8 cellular contexts compared by ENCODE assay signal in genomic region chr5:159106569-159107282, GRCh38. TPM values are rescaled to one million over a fixed set of nuclear protein-coding genes. Genes with fewer than 3 reads are reported as not detected.
A peak's percentile ranks its signal among the peaks of the same experiment; 100 is the strongest.
DNase-seq lines count a peak whose midpoint lies in the region; ATAC-seq and TF ChIP-seq lines count a peak whose summit lies in the region.

No MANE protein-coding gene starts in this region.

- H3K79me2 ChIP-seq in parathyroid adenoma, result no peaks in the 10 kb centered on the region

- H3K9me3 ChIP-seq in parathyroid adenoma (ENCODE audit: control insufficient read depth, low read length) (no peaks in the 10 kb centered on the region), upper lobe of right lung (no peaks in the 10 kb centered on the region)

- peak overlapping the region; percentile 72 for H3K4me2 ChIP-seq in parathyroid adenoma (ENCODE audit: low read length)

- H2AFZ ChIP-seq in parathyroid adenoma, result peak overlapping the region; percentile 25

- intact Hi-C loops in upper lobe of right lung (cut with DNase I), result loop anchor here (2.0 to 10.0 kb wide), 2 partner anchors 412 to 932 kb away; no protein-coding TSS in a partner anchor

- peaks cover 9% of the 10 kb centered on the region for H3K27me3 ChIP-seq in parathyroid adenoma (ENCODE audit: control insufficient read depth, insufficient read depth, low read length)
- peaks cover 71% of the 10 kb centered on the region for H3K27me3 ChIP-seq in upper lobe of right lung

- H3K4me3 ChIP-seq in parathyroid adenoma (ENCODE audit: low read depth, low read length) (peak overlapping the region; percentile 41), upper lobe of right lung (peak overlapping the region; percentile 38)

- H3K4me1 ChIP-seq in parathyroid adenoma (no peaks in the 10 kb centered on the region), upper lobe of right lung (peaks cover 10% of the 10 kb centered on the region)

- POLR2A ChIA-PET in RWPE1 (lab: Yijun Ruan, JAX; ENCODE audit: low non-redundant PET), result no interaction called here

- H3K9ac ChIP-seq in parathyroid adenoma, result no peak overlapping the region

- peak; percentile 35 for ATAC-seq in GM19438 (IDR thresholded peaks at IDR 0.05; ENCODE audit: low read depth, unreplicated experiment)
- peak; percentile 91 for ATAC-seq in upper lobe of right lung

- CTCF ChIA-PET in RWPE1 (lab: Yijun Ruan, JAX), result interaction anchor here (0.5 to 3.3 kb wide), 43 partner anchors 8 to 1440 kb away, joined by 3 to 142 read pairs (median 3); no protein-coding TSS in a partner anchor

- H3K36me3 ChIP-seq in parathyroid adenoma (ENCODE audit: control insufficient read depth, insufficient read depth, low read length), result no peaks in the 10 kb centered on the region
- H3K36me3 ChIP-seq in upper lobe of right lung, result no peaks in the 10 kb centered on the region

- TF ChIP-seq CTCF in RWPE1 (conservative IDR thresholded peaks at IDR 0.05; ENCODE audit: low read depth) (peak; percentile 94), parathyroid adenoma (IDR thresholded peaks at IDR 0.05) (peak; percentile 82), upper lobe of right lung (IDR thresholded peaks at IDR 0.05) (peak; percentile 93)

- H3K27ac ChIP-seq in RWPE1 (no peak overlapping the region), parathyroid adenoma (no peak overlapping the region), upper lobe of right lung (no peak overlapping the region)

- DNase-seq in COLO829 (ENCODE audit: low spot score) (peak; percentile 54), HK-2 (ENCODE audit: unreplicated experiment) (peak; percentile 46), RWPE1 (ENCODE audit: low spot score) (peak; percentile 80), glomerular visceral epithelial cell (ENCODE audit: extremely low spot score) (peak; percentile 63), upper lobe of right lung (peak; percentile 87)
- DNase-seq in activated naive CD4-positive, alpha-beta T cell (lab: John Stamatoyannopoulos, UW), result peak; percentile 16 to 67 (median 44)

RNA-seq across cellular contexts. Expression of gene EBF1, which starts 7.0 kb away (rescaled TPM):
- total RNA-seq in upper lobe of right lung, result 8.9 TPM
